ENCODE assay signal across 1 cellular context in genomic region chr15:78130012-78130353, GRCh38.
TF ChIP-seq lines count a peak whose summit lies in the region.

No MANE protein-coding gene starts in this region.

TF ChIP-seq in GM23338, 12 proteins besides CTCF, POLR2A, EP300 and RAD21 (continued from another document):
- no peak for TF ChIP-seq REST (IDR thresholded peaks at IDR 0.05; ENCODE audit: unreplicated experiment)
- no peak for TF ChIP-seq ZNF331 (CRISPR knock-in tag; IDR thresholded peaks at IDR 0.05; ENCODE audit: low read depth)
